1 cellular context compared by ENCODE assay signal in the genomic region with DNA sequence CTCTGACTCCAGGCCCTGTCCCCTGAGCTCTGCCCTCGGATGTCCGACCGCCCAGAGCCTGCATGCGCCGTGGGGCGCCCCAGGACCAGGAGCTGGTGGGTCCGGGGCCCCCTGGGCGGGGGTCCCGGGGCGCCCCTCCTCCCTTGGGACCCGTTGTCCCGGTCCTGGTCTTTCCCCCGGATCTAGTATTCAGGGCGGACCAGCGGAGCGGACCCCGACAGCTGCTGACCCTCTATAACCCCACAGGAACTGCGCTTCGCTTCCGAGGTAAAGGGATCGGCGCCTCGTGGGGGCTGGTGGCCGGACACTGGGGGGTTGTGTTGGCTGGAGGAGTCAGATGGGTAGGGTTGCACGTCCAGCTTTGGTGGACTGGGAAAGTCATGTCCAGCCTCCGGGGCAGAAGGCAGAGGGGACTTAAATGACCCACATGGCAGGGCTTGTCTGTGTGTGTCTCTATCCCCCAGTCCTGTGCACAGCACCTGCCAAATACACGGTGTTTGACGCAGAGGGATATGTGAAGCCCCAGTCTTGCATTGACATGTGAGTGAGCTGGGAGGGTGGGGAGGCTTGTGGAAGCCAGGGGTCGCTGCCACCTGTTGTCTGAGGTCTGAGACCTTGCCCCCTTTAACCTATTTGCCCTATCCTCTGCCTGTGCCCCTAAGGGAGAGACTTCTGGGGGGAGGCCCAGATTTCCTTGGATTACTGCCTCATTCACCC.
TF ChIP-seq lines count a peak whose summit lies in the region.

No MANE protein-coding gene starts in this region.

TF ChIP-seq in HCT116, 20 proteins besides CTCF, POLR2A, EP300 and RAD21:
- TF ChIP-seq ELF1 (IDR thresholded peaks at IDR 0.05; ENCODE audit: borderline replicate concordance, low read depth) (no peak), ZFX (IDR thresholded peaks at IDR 0.05) (0 out of 2 replicates have a peak, but pooled peaks have one; percentile 19)
